In the genomic region with DNA sequence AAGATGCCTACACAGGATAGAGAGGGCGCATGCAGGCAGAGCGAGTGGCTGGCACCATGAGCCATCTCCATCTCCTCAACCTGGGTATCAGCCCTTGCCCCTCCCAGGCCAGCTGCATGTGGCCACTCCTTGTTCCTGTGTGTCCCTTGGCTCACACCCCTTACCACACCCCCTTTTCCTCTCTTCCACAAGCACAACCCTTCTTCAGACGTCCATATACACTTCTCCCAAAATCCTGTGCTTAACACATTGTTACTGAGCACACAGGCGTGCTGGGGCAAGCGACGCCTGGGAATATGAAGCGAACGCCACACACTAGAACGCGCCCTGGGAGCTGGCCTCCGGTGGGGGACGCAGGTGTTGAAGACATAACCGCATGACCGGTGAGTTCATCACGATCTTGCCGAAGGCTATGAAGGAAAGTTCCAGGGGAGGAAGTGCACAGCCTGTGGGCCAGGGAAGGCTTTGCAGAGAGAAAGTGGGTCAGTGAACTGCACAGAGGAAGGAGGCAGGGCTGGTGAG, we compare ENCODE assay signal across 1 cellular context.
TF ChIP-seq lines count a peak whose summit lies in the region.

No MANE protein-coding gene starts in this region.

TF ChIP-seq in HepG2, 621 proteins besides CTCF, POLR2A, EP300 and RAD21 (continues in another document):
- TF ChIP-seq ZBTB8A (CRISPR knock-in tag; IDR thresholded peaks at IDR 0.05; ENCODE audit: borderline replicate concordance, low read depth), result no peak
- TF ChIP-seq, protein P1, sequence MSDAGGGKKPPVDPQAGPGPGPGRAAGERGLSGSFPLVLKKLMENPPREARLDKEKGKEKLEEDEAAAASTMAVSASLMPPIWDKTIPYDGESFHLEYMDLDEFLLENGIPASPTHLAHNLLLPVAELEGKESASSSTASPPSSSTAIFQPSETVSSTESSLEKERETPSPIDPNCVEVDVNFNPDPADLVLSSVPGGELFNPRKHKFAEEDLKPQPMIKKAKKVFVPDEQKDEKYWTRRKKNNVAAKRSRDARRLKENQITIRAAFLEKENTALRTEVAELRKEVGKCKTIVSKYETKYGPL (CRISPR knock-in tag; IDR thresholded peaks at IDR 0.05), result no peak
- TF ChIP-seq, protein P2, sequence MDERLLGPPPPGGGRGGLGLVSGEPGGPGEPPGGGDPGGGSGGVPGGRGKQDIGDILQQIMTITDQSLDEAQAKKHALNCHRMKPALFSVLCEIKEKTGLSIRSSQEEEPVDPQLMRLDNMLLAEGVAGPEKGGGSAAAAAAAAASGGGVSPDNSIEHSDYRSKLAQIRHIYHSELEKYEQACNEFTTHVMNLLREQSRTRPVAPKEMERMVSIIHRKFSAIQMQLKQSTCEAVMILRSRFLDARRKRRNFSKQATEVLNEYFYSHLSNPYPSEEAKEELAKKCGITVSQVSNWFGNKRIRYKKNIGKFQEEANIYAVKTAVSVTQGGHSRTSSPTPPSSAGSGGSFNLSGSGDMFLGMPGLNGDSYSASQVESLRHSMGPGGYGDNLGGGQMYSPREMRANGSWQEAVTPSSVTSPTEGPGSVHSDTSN (CRISPR knock-in tag; IDR thresholded peaks at IDR 0.05), result no peak
- no peak for TF ChIP-seq RFX5 (IDR thresholded peaks at IDR 0.05; ENCODE audit: low read depth, low read length)
- TF ChIP-seq HOXA3 (CRISPR knock-in tag; IDR thresholded peaks at IDR 0.05), result 0 out of 2 replicates have a peak, but pooled peaks have one; percentile 33
- TF ChIP-seq, protein P3, sequence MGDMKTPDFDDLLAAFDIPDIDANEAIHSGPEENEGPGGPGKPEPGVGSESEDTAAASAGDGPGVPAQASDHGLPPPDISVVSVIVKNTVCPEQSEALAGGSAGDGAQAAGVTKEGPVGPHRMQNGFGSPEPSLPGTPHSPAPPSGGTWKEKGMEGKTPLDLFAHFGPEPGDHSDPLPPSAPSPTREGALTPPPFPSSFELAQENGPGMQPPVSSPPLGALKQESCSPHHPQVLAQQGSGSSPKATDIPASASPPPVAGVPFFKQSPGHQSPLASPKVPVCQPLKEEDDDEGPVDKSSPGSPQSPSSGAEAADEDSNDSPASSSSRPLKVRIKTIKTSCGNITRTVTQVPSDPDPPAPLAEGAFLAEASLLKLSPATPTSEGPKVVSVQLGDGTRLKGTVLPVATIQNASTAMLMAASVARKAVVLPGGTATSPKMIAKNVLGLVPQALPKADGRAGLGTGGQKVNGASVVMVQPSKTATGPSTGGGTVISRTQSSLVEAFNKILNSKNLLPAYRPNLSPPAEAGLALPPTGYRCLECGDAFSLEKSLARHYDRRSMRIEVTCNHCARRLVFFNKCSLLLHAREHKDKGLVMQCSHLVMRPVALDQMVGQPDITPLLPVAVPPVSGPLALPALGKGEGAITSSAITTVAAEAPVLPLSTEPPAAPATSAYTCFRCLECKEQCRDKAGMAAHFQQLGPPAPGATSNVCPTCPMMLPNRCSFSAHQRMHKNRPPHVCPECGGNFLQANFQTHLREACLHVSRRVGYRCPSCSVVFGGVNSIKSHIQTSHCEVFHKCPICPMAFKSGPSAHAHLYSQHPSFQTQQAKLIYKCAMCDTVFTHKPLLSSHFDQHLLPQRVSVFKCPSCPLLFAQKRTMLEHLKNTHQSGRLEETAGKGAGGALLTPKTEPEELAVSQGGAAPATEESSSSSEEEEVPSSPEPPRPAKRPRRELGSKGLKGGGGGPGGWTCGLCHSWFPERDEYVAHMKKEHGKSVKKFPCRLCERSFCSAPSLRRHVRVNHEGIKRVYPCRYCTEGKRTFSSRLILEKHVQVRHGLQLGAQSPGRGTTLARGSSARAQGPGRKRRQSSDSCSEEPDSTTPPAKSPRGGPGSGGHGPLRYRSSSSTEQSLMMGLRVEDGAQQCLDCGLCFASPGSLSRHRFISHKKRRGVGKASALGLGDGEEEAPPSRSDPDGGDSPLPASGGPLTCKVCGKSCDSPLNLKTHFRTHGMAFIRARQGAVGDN (CRISPR knock-in tag; IDR thresholded peaks at IDR 0.05), result peak; percentile 42
- no peak for TF ChIP-seq THYN1 (CRISPR knock-in tag; IDR thresholded peaks at IDR 0.05; ENCODE audit: borderline replicate concordance, low read depth)
- no peak for TF ChIP-seq ZFP36L1 (CRISPR knock-in tag; IDR thresholded peaks at IDR 0.05)
- TF ChIP-seq, protein P4, sequence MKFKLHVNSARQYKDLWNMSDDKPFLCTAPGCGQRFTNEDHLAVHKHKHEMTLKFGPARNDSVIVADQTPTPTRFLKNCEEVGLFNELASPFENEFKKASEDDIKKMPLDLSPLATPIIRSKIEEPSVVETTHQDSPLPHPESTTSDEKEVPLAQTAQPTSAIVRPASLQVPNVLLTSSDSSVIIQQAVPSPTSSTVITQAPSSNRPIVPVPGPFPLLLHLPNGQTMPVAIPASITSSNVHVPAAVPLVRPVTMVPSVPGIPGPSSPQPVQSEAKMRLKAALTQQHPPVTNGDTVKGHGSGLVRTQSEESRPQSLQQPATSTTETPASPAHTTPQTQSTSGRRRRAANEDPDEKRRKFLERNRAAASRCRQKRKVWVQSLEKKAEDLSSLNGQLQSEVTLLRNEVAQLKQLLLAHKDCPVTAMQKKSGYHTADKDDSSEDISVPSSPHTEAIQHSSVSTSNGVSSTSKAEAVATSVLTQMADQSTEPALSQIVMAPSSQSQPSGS (CRISPR knock-in tag; IDR thresholded peaks at IDR 0.05), result no peak
- no peak for TF ChIP-seq ZBTB38 (CRISPR knock-in tag; IDR thresholded peaks at IDR 0.05)
- no peak for TF ChIP-seq TBL1XR1 (IDR thresholded peaks at IDR 0.05; ENCODE audit: borderline replicate concordance, low read length, partially characterized antibody)
- no peak for TF ChIP-seq PHB2 (IDR thresholded peaks at IDR 0.05; ENCODE audit: partially characterized antibody)
- peak; percentile 42; the same call in 1 of the 2 replicates for TF ChIP-seq SMC3 (IDR thresholded peaks at IDR 0.05; ENCODE audit: low read length)
- no peak for TF ChIP-seq KDM1A (CRISPR knock-in tag; IDR thresholded peaks at IDR 0.05)
- no peak for TF ChIP-seq SCMH1 (CRISPR knock-in tag; IDR thresholded peaks at IDR 0.05; ENCODE audit: borderline replicate concordance)
- no peak for TF ChIP-seq EZH2 (conservative IDR thresholded peaks at IDR 0.05; ENCODE audit: low read depth, low read length)
- TF ChIP-seq BRCA1 (CRISPR knock-in tag; IDR thresholded peaks at IDR 0.05), result no peak
- TF ChIP-seq HMG20B (CRISPR knock-in tag; conservative IDR thresholded peaks at IDR 0.05), result no peak
- no peak for TF ChIP-seq SIX1 (CRISPR knock-in tag; IDR thresholded peaks at IDR 0.05; ENCODE audit: borderline replicate concordance)
- TF ChIP-seq, protein P5, sequence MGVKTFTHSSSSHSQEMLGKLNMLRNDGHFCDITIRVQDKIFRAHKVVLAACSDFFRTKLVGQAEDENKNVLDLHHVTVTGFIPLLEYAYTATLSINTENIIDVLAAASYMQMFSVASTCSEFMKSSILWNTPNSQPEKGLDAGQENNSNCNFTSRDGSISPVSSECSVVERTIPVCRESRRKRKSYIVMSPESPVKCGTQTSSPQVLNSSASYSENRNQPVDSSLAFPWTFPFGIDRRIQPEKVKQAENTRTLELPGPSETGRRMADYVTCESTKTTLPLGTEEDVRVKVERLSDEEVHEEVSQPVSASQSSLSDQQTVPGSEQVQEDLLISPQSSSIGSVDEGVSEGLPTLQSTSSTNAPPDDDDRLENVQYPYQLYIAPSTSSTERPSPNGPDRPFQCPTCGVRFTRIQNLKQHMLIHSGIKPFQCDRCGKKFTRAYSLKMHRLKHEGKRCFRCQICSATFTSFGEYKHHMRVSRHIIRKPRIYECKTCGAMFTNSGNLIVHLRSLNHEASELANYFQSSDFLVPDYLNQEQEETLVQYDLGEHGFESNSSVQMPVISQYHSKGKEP (CRISPR knock-in tag; IDR thresholded peaks at IDR 0.05), result no peak
- no peak for TF ChIP-seq KDM4B (CRISPR knock-in tag; IDR thresholded peaks at IDR 0.05)
- no peak for TF ChIP-seq PAX8 (CRISPR knock-in tag; IDR thresholded peaks at IDR 0.05; ENCODE audit: borderline replicate concordance)
- TF ChIP-seq SSRP1 (CRISPR knock-in tag; IDR thresholded peaks at IDR 0.05), result no peak
- TF ChIP-seq ZNF672 (CRISPR knock-in tag; IDR thresholded peaks at IDR 0.05), result no peak
- TF ChIP-seq, protein P6, sequence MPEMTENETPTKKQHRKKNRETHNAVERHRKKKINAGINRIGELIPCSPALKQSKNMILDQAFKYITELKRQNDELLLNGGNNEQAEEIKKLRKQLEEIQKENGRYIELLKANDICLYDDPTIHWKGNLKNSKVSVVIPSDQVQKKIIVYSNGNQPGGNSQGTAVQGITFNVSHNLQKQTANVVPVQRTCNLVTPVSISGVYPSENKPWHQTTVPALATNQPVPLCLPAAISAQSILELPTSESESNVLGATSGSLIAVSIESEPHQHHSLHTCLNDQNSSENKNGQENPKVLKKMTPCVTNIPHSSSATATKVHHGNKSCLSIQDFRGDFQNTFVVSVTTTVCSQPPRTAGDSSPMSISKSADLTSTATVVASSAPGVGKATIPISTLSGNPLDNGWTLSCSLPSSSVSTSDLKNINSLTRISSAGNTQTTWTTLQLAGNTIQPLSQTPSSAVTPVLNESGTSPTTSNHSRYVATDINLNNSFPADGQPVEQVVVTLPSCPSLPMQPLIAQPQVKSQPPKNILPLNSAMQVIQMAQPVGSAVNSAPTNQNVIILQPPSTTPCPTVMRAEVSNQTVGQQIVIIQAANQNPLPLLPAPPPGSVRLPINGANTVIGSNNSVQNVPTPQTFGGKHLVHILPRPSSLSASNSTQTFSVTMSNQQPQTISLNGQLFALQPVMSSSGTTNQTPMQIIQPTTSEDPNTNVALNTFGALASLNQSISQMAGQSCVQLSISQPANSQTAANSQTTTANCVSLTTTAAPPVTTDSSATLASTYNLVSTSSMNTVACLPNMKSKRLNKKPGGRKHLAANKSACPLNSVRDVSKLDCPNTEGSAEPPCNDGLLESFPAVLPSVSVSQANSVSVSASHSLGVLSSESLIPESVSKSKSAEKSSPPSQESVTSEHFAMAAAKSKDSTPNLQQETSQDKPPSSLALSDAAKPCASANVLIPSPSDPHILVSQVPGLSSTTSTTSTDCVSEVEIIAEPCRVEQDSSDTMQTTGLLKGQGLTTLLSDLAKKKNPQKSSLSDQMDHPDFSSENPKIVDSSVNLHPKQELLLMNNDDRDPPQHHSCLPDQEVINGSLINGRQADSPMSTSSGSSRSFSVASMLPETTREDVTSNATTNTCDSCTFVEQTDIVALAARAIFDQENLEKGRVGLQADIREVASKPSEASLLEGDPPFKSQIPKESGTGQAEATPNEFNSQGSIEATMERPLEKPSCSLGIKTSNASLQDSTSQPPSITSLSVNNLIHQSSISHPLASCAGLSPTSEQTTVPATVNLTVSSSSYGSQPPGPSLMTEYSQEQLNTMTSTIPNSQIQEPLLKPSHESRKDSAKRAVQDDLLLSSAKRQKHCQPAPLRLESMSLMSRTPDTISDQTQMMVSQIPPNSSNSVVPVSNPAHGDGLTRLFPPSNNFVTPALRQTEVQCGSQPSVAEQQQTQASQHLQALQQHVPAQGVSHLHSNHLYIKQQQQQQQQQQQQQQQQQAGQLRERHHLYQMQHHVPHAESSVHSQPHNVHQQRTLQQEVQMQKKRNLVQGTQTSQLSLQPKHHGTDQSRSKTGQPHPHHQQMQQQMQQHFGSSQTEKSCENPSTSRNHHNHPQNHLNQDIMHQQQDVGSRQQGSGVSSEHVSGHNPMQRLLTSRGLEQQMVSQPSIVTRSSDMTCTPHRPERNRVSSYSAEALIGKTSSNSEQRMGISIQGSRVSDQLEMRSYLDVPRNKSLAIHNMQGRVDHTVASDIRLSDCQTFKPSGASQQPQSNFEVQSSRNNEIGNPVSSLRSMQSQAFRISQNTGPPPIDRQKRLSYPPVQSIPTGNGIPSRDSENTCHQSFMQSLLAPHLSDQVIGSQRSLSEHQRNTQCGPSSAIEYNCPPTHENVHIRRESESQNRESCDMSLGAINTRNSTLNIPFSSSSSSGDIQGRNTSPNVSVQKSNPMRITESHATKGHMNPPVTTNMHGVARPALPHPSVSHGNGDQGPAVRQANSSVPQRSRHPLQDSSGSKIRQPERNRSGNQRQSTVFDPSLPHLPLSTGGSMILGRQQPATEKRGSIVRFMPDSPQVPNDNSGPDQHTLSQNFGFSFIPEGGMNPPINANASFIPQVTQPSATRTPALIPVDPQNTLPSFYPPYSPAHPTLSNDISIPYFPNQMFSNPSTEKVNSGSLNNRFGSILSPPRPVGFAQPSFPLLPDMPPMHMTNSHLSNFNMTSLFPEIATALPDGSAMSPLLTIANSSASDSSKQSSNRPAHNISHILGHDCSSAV (CRISPR knock-in tag; IDR thresholded peaks at IDR 0.05; ENCODE audit: borderline replicate concordance), result no peak
- TF ChIP-seq, protein P7, sequence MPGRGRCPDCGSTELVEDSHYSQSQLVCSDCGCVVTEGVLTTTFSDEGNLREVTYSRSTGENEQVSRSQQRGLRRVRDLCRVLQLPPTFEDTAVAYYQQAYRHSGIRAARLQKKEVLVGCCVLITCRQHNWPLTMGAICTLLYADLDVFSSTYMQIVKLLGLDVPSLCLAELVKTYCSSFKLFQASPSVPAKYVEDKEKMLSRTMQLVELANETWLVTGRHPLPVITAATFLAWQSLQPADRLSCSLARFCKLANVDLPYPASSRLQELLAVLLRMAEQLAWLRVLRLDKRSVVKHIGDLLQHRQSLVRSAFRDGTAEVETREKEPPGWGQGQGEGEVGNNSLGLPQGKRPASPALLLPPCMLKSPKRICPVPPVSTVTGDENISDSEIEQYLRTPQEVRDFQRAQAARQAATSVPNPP (CRISPR knock-in tag; IDR thresholded peaks at IDR 0.05), result no peak
- TF ChIP-seq, protein P8, sequence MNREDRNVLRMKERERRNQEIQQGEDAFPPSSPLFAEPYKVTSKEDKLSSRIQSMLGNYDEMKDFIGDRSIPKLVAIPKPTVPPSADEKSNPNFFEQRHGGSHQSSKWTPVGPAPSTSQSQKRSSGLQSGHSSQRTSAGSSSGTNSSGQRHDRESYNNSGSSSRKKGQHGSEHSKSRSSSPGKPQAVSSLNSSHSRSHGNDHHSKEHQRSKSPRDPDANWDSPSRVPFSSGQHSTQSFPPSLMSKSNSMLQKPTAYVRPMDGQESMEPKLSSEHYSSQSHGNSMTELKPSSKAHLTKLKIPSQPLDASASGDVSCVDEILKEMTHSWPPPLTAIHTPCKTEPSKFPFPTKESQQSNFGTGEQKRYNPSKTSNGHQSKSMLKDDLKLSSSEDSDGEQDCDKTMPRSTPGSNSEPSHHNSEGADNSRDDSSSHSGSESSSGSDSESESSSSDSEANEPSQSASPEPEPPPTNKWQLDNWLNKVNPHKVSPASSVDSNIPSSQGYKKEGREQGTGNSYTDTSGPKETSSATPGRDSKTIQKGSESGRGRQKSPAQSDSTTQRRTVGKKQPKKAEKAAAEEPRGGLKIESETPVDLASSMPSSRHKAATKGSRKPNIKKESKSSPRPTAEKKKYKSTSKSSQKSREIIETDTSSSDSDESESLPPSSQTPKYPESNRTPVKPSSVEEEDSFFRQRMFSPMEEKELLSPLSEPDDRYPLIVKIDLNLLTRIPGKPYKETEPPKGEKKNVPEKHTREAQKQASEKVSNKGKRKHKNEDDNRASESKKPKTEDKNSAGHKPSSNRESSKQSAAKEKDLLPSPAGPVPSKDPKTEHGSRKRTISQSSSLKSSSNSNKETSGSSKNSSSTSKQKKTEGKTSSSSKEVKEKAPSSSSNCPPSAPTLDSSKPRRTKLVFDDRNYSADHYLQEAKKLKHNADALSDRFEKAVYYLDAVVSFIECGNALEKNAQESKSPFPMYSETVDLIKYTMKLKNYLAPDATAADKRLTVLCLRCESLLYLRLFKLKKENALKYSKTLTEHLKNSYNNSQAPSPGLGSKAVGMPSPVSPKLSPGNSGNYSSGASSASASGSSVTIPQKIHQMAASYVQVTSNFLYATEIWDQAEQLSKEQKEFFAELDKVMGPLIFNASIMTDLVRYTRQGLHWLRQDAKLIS (CRISPR knock-in tag; IDR thresholded peaks at IDR 0.05), result no peak
- no peak for TF ChIP-seq THAP11 (CRISPR knock-in tag; IDR thresholded peaks at IDR 0.05)
- TF ChIP-seq ETV6 (CRISPR knock-in tag; conservative IDR thresholded peaks at IDR 0.05), result no peak
- TF ChIP-seq HNF4A (CRISPR knock-in tag; IDR thresholded peaks at IDR 0.05), result no peak
